In genomic region chr1:61053281-61053711, GRCh38 we compare ENCODE assay signal across 9 cellular contexts. TPM values are rescaled to one million over a fixed set of nuclear protein-coding genes. Genes with fewer than 3 reads are reported as not detected.
DNase-seq lines count a peak whose midpoint lies in the region; ATAC-seq and TF ChIP-seq lines count a peak whose summit lies in the region.
"Had no signal": no experiment of that assay in that cellular context is flagged by ENCODE, and none has a peak within 500 bp of the region (broad histone marks: within the 10 kb centered on the region; RNA-seq: fewer than 3 reads in every experiment).

No MANE protein-coding gene starts in this region.

- H3K9me3 ChIP-seq in CD8-positive, alpha-beta memory T cell (ENCODE audit: low read length) = no peaks in the 10 kb centered on the region
- H3K9me3 ChIP-seq in Peyer's patch (no peaks in the 10 kb centered on the region), ovary (no peaks in the 10 kb centered on the region)

- H3K36me3 Mint-ChIP-seq in CD8-positive, alpha-beta memory T cell = peaks cover 0 to 3% (median 0%) of the 10 kb centered on the region in 3 donors

- 35 to 46% (median 43%) methylated on average over 6 of the region's 6 CpGs for WGBS in ovary, 3 donors

- peak overlapping the region in 6 of 8 donors; percentile 30 to 75 (median 56) for H3K27ac Mint-ChIP-seq in CD8-positive, alpha-beta memory T cell

- ATAC-seq in HG03159 (IDR thresholded peaks at IDR 0.05; ENCODE audit: unreplicated experiment) = no peak

- POLR2A ChIA-PET in CD8-positive, alpha-beta memory T cell (lab: Charles Lee) = interaction anchor here (1.0 to 1.1 kb wide), 2 partner anchors 25 kb away, joined by 5 to 7 read pairs; no protein-coding TSS in a partner anchor

- peaks cover 14% of the 10 kb centered on the region for H3K4me1 ChIP-seq in CD8-positive, alpha-beta memory T cell (ENCODE audit: insufficient read depth, low read length)
- H3K4me1 ChIP-seq in Peyer's patch (peaks cover 0 to 38% (median 15%) of the 10 kb centered on the region in 4 donors), ovary (ENCODE audit: insufficient read depth) (peaks cover 8% of the 10 kb centered on the region)

- no peaks in the 10 kb centered on the region for H3K9me3 Mint-ChIP-seq in CD8-positive, alpha-beta memory T cell

- H3K27me3 Mint-ChIP-seq in CD8-positive, alpha-beta memory T cell = peaks cover 25 to 26% of the 10 kb centered on the region in 2 donors

- TF ChIP-seq CTCF in Peyer's patch (IDR thresholded peaks at IDR 0.05) (no peak), fibroblast of mammary gland (conservative IDR thresholded peaks at IDR 0.05; ENCODE audit: control insufficient read depth, insufficient read depth, low read depth, low read length) (no peak), ovary (IDR thresholded peaks at IDR 0.05) (no peak)

- peak overlapping the region; percentile 61 for H3K27ac ChIP-seq in CD8-positive, alpha-beta memory T cell (ENCODE audit: low read depth, low read length)
- H3K27ac ChIP-seq in Peyer's patch (peak overlapping the region; percentile 2 to 73 (median 58)), ovary (peak overlapping the region; percentile 9 to 23)

- no peak overlapping the region for H3K4me3 ChIP-seq in CD8-positive, alpha-beta memory T cell (ENCODE audit: low read length)
- H3K4me3 ChIP-seq in Peyer's patch = peak overlapping the region; percentile 20 to 48 (median 39)
- H3K4me3 ChIP-seq in fibroblast of mammary gland (ENCODE audit: control insufficient read depth, low read depth, low read length) = peak overlapping the region; percentile 31
- H3K4me3 ChIP-seq in ovary = peak overlapping the region; percentile 41

- CTCF ChIA-PET in CD8-positive, alpha-beta memory T cell (lab: Charles Lee) = interaction anchor here (1.0 to 4.8 kb wide), 3 partner anchors 12 to 123 kb away, joined by 3 to 29 read pairs (median 7); no protein-coding TSS in a partner anchor

- H3K4me3 Mint-ChIP-seq in CD8-positive, alpha-beta memory T cell = peak overlapping the region; percentile 82 to 93 (median 85)

- no peak for TF ChIP-seq EP300 in ovary (IDR thresholded peaks at IDR 0.05)

- no peaks in the 10 kb centered on the region for H3K36me3 ChIP-seq in CD8-positive, alpha-beta memory T cell (ENCODE audit: insufficient read depth, low read length)
- H3K36me3 ChIP-seq in Peyer's patch = no peaks in the 10 kb centered on the region
- no peaks in the 10 kb centered on the region for H3K36me3 ChIP-seq in ovary

- DNase-seq in CD8-positive, alpha-beta memory T cell = no peak
- DNase-seq in Peyer's patch (no peak), fibroblast of mammary gland (ENCODE audit: low read depth) (no peak), ovary (no peak), superior temporal gyrus (ENCODE audit: extremely low spot score) (no peak), NCI-H446 (lab: John Stamatoyannopoulos, UW) (no peak), DMS153 (lab: John Stamatoyannopoulos, UW) (no peak)
- DNase-seq: NCI-H748 treated with DMSO at 0.1 percent for 48 hours had no signal

- no peak for TF ChIP-seq POLR2A in Peyer's patch (IDR thresholded peaks at IDR 0.05)
- no peak for TF ChIP-seq POLR2A in ovary (IDR thresholded peaks at IDR 0.05)

- intact Hi-C loops in ovary (cut with DNase I) = loop anchor here (2.0 to 10.0 kb wide), 8 partner anchors 282 to 794 kb away; no protein-coding TSS in a partner anchor

- H3K4me1 Mint-ChIP-seq in CD8-positive, alpha-beta memory T cell = peaks cover 40 to 56% (median 42%) of the 10 kb centered on the region in 3 donors

- no peaks in the 10 kb centered on the region for H3K27me3 ChIP-seq in CD8-positive, alpha-beta memory T cell (ENCODE audit: insufficient read depth, low read length, poor library complexity, severe bottlenecking)
- no peaks in the 10 kb centered on the region for H3K27me3 ChIP-seq in Peyer's patch
- no peaks in the 10 kb centered on the region for H3K27me3 ChIP-seq in ovary

RNA-seq across cellular contexts. Expression of gene NFIA, which starts 29.1 kb away (rescaled TPM):
- 1 to 10 TPM; 6.1 to 7.0 TPM for total RNA-seq in CD8-positive, alpha-beta memory T cell
- 9.9 TPM for polyA plus RNA-seq in CD8-positive, alpha-beta memory T cell
- total RNA-seq in Peyer's patch = 100 to 1,000 TPM in 1 of 4 donors, 10 to 100 TPM in 3; 32.0 to 160 (median 32.9) TPM
- 100 to 1,000 TPM in 2 of 7 donors, 10 to 100 TPM in 5; 34.0 to 115 (median 90.8) TPM for total RNA-seq in ovary
- 10 to 100 TPM; 11.8 to 23.5 TPM for polyA plus RNA-seq in ovary

Comparison
In these comparisons a context has a peak if more than half of its experiments do, and no peak if none do; other contexts are left out.
1. RNA of gene NFIA, which starts 29.1 kb away (total RNA-seq): 34.0 to 115 TPM in ovary and 32.0 to 160 TPM in Peyer's patch; 6.1 to 7.0 TPM in CD8-positive, alpha-beta memory T cell; every median in the first group is over 4 times any median in the second.
2. Peak in every context shown above with its lines, with median percentiles within 50 percentile points of each other: H3K27ac ChIP-seq.